ENCODE assay signal across 8 cellular contexts in genomic region chr5:147453901-147454814, GRCh38. TPM values are rescaled to one million over a fixed set of nuclear protein-coding genes. Genes with fewer than 3 reads are reported as not detected.
DNase-seq lines count a peak whose midpoint lies in the region; ATAC-seq and TF ChIP-seq lines count a peak whose summit lies in the region.

No MANE protein-coding gene starts in this region.

- H3K9me2 ChIP-seq in SU-DHL-6 (replicated peaks; ENCODE audit: insufficient read depth, low read length): no peaks in the 10 kb centered on the region

- H3K27me3 ChIP-seq in SU-DHL-6 (ENCODE audit: low read length): no peaks in the 10 kb centered on the region
- peaks cover 0 to 49% (median 6%) of the 10 kb centered on the region in 7 donors for H3K27me3 ChIP-seq in heart right ventricle

- H3K27ac ChIP-seq in SU-DHL-6 (ENCODE audit: low read depth, low read length) (no peak overlapping the region), adipose tissue (ENCODE audit: low read depth, low read length) (peak overlapping the region; percentile 56), heart right ventricle (peak overlapping the region; percentile 78 to 92 (median 86))

- H3F3A ChIP-seq in SU-DHL-6 (ENCODE audit: insufficient read depth): no peaks in the 10 kb centered on the region

- peaks cover 0 to 49% (median 26%) of the 10 kb centered on the region in 9 donors for H3K4me1 ChIP-seq in heart right ventricle

- H2AFZ ChIP-seq in SU-DHL-6 (ENCODE audit: low read depth, low read length, severe bottlenecking): peak overlapping the region; percentile 77

- no peaks in the 10 kb centered on the region for H3K9me3 Mint-ChIP-seq in type B pancreatic cell

- peak overlapping the region; percentile 35; the same call in 1 of the 2 replicates for H3K9ac ChIP-seq in SU-DHL-6 (ENCODE audit: low read length)

- no peaks in the 10 kb centered on the region for H3K79me2 ChIP-seq in SU-DHL-6 (ENCODE audit: insufficient read depth, low read length)

- WGBS in adipose tissue, 3 donors: 2 to 4% (median 3%) methylated on average over 54 of the region's 54 CpGs
- 2% methylated on average over 54 of the region's 54 CpGs for WGBS in heart right ventricle, 2 donors

- H3K27me3 Mint-ChIP-seq in type B pancreatic cell: peaks cover 52% of the 10 kb centered on the region

- intact Hi-C loops in heart right ventricle (cut with DNase I): loop anchor here in 9 of 10 donors (1.0 to 10.0 kb wide), 10 partner anchors 52 to 229 kb away; no protein-coding TSS in a partner anchor
- intact Hi-C loops in posterior cingulate gyrus (cut with DNase I): loop anchor here (1.0 to 10.0 kb wide), 2 partner anchors 124 to 371 kb away; no protein-coding TSS in a partner anchor

- H3K4me3 ChIP-seq in SU-DHL-6 (ENCODE audit: insufficient read depth, low read length, poor library complexity, severe bottlenecking) (peak overlapping the region; percentile 34), heart right ventricle (peak overlapping the region; percentile 52 to 86 (median 79))

- H3K27ac Mint-ChIP-seq in type B pancreatic cell: peak overlapping the region; percentile 86

- H3K9me3 ChIP-seq in SU-DHL-6 (ENCODE audit: insufficient read depth, low read length) (no peaks in the 10 kb centered on the region), heart right ventricle (no peaks in the 10 kb centered on the region)

- H3K4me3 Mint-ChIP-seq in type B pancreatic cell: peak overlapping the region; percentile 99

- TF ChIP-seq CTCF in GM10248 (IDR thresholded peaks at IDR 0.05; ENCODE audit: control extremely low read depth, extremely low read depth, low read depth, missing control alignments) (peak; percentile 81), SU-DHL-6 (IDR thresholded peaks at IDR 0.05; ENCODE audit: insufficient read depth, low read length, poor library complexity, severe bottlenecking) (peak; percentile 92), heart right ventricle (IDR thresholded peaks at IDR 0.05) (peak; percentile 90 to 95 (median 92)), type B pancreatic cell (conservative IDR thresholded peaks at IDR 0.05) (peak; percentile 98)

- CTCF ChIA-PET in GM10248 (lab: Yijun Ruan, JAX): interaction anchor here (0.7 to 2.0 kb wide), 12 partner anchors 9 to 368 kb away, joined by 3 to 9 read pairs (median 4); no protein-coding TSS in a partner anchor

- H4K20me1 ChIP-seq in SU-DHL-6 (ENCODE audit: low read depth, low read length): no peaks in the 10 kb centered on the region

- H3K36me3 ChIP-seq in SU-DHL-6 (ENCODE audit: low read length) (no peaks in the 10 kb centered on the region), heart right ventricle (no peaks in the 10 kb centered on the region)

- peak overlapping the region; percentile 51 for H3K4me2 ChIP-seq in SU-DHL-6 (ENCODE audit: low read depth, low read length, poor library complexity, severe bottlenecking)

- ATAC-seq in HG02571 (IDR thresholded peaks at IDR 0.05; ENCODE audit: unreplicated experiment): peak; percentile 71
- ATAC-seq in heart right ventricle: peak; percentile 89 to 94 (median 91)

- DNase-seq in GM10248 (ENCODE audit: extremely low spot score): peak; percentile 86
- peak; percentile 44 for DNase-seq in NAMALWA (ENCODE audit: low spot score)
- peak; percentile 88 to 90 for DNase-seq in heart right ventricle
- peak; percentile 70 to 96 (median 86) for DNase-seq in posterior cingulate gyrus
- peak; percentile 94 for DNase-seq in type B pancreatic cell (ENCODE audit: extremely low spot score, unreplicated experiment)

- H3K36me3 Mint-ChIP-seq in type B pancreatic cell: no peaks in the 10 kb centered on the region

- peaks cover 35% of the 10 kb centered on the region for H3K4me1 Mint-ChIP-seq in type B pancreatic cell (ENCODE audit: unreplicated experiment)

- POLR2A ChIA-PET in GM10248 (lab: Yijun Ruan, JAX): interaction anchor here (0.8 kb wide), 1 partner anchor 28 kb away, joined by 5 read pairs; no protein-coding TSS in a partner anchor

RNA-seq across cellular contexts. Expression of gene DPYSL3, which starts 55.7 kb away (rescaled TPM):
- 10 to 100 TPM in 2 of 3 donors, 1 to 10 TPM in 1; 3.8 to 77.3 (median 31.8) TPM for polyA plus RNA-seq in adipose tissue
- total RNA-seq in heart right ventricle: 10 to 100 TPM; 16.6 to 27.4 (median 21.0) TPM
- 10 to 100 TPM; 15.2 to 15.8 TPM for polyA plus RNA-seq in heart right ventricle
- total RNA-seq in type B pancreatic cell (ENCODE audit: low replicate concordance): 11.9 and 36.0 TPM in 2 replicates

Comparison
In these comparisons a context has a peak if more than half of its experiments do, and no peak if none do; other contexts are left out.
1. DNase-seq: peak in every context shown above with its lines; median percentile 94 in type B pancreatic cell; 89 in heart right ventricle; 86 in GM10248; 86 in posterior cingulate gyrus; 44 in NAMALWA.